Comparison of ENCODE assay signal across 8 cellular contexts in the genomic region with DNA sequence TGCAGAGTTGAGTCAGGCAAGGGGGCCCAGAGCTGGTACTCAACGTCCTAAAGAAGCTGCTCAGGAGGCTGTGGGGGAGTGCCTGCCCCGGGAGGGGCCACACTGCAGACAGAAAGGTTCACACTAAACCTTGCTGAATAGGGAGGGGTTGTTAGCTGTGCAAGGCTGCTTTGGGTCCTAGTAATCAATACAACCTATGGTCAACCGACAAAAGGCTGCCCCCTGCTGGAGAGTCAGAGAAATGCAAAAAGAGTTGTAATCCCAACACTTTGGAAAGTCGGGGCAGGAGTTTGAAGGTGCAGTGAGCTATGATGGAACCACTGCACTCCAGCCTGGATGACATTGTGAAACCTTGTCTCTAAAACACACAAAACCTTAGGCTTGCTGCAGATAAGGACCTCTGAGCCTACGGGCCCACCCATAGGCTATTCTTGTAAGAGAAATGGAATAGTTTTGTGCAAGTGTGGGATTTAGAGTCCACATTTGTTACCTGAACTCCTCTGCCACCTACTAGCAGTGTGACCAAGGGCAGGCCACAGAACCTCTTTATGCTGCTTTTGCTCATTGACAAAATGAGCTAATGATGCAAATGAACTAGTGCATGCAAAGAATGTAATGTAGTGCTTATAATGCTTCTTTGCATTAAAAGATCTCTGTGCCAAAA.
DNase-seq lines count a peak whose midpoint lies in the region; ATAC-seq and TF ChIP-seq lines count a peak whose summit lies in the region.

No MANE protein-coding gene starts in this region.

- H3K4ac ChIP-seq in trophoblast cell (ENCODE audit: low read depth, low read length): no peak overlapping the region

- H3K27me3 ChIP-seq in trophoblast cell (ENCODE audit: insufficient read depth, low read length) (no peaks in the 10 kb centered on the region), uterus (no peaks in the 10 kb centered on the region)

- H3K4me2 ChIP-seq in trophoblast cell (ENCODE audit: low read length): no peak overlapping the region

- peaks cover 0 to 2% of the 10 kb centered on the region in 2 experiments for H3K4me1 ChIP-seq in trophoblast cell (ENCODE audit: control insufficient read depth in 1 of 2, insufficient read depth in 2 of 2, low read length in 2 of 2)
- H3K4me1 ChIP-seq in uterus: no peaks in the 10 kb centered on the region

- H2AK5ac ChIP-seq in trophoblast cell (ENCODE audit: low read length): no peak overlapping the region

- no peak overlapping the region for H2BK12ac ChIP-seq in trophoblast cell (ENCODE audit: low read length)

- no peak overlapping the region for H4K8ac ChIP-seq in trophoblast cell (ENCODE audit: low read depth, low read length)

- no peak overlapping the region for H2AFZ ChIP-seq in trophoblast cell (ENCODE audit: insufficient read depth, low read length, poor library complexity)

- H3K9ac ChIP-seq in trophoblast cell (ENCODE audit: low read length): no peak overlapping the region

- TF ChIP-seq CTCF in AG04449 (IDR thresholded peaks at IDR 0.05; ENCODE audit: insufficient read depth, low read length, missing control alignments) (peak; percentile 61), uterus (IDR thresholded peaks at IDR 0.05) (peak; percentile 68 to 81 (median 70))

- no peak overlapping the region for H2BK120ac ChIP-seq in trophoblast cell (ENCODE audit: insufficient read depth, low read length, poor library complexity)

- no peak overlapping the region for H3K18ac ChIP-seq in trophoblast cell (ENCODE audit: low read length)

- no peaks in the 10 kb centered on the region for H3K79me2 ChIP-seq in trophoblast cell (ENCODE audit: control insufficient read depth, insufficient read depth, low read length, poor library complexity)

- no peak overlapping the region for H3K23ac ChIP-seq in trophoblast cell (ENCODE audit: low read length)

- CTCF ChIA-PET in AG04449 (lab: Yijun Ruan, JAX): interaction anchor here (0.6 to 11.8 kb wide), 79 partner anchors 10 to 884 kb away, joined by 3 to 169 read pairs (median 4); partner anchors contain the start of genes FMNL2 and STAM2

- H3K14ac ChIP-seq in trophoblast cell (ENCODE audit: low read length): no peak overlapping the region

- no peak overlapping the region for H4K91ac ChIP-seq in trophoblast cell (ENCODE audit: low read depth, low read length)

- TF ChIP-seq POLR2A in uterus (IDR thresholded peaks at IDR 0.05): no peak

- no peak overlapping the region for H4K12ac ChIP-seq in trophoblast cell (ENCODE audit: low read depth, low read length)

- H2BK5ac ChIP-seq in trophoblast cell (ENCODE audit: low read depth, low read length, poor library complexity): no peak overlapping the region

- WGBS in trophoblast cell (ENCODE audit: extremely low coverage, insufficient coverage, insufficient read length): no CpG with 5 or more reads among the region's 5 CpGs

- no peaks in the 10 kb centered on the region for H3K79me1 ChIP-seq in trophoblast cell (ENCODE audit: low read length)

- H3K27ac ChIP-seq in trophoblast cell (ENCODE audit: low read depth, low read length): no peak overlapping the region
- no peak overlapping the region for H3K27ac ChIP-seq in uterus

- H3K4me3 ChIP-seq in AG04449 (ENCODE audit: low read depth, low read length) (no peak overlapping the region), trophoblast cell (ENCODE audit: low read depth, low read length) (no peak overlapping the region), uterus (no peak overlapping the region)

- H3K9me3 ChIP-seq in trophoblast cell (ENCODE audit: insufficient read depth, low read depth, low read length) (no peaks in the 10 kb centered on the region), uterus (no peaks in the 10 kb centered on the region)

- DNase-seq in AG04449 (ENCODE audit: low read depth, low spot score) (no peak), HPDE6-E6E7 (ENCODE audit: extremely low spot score) (peak; percentile 28), RPMI7951 (ENCODE audit: low read depth) (peak; percentile 58), glomerular endothelial cell (ENCODE audit: extremely low read depth, low read depth, low spot score) (peak; percentile 39), trophoblast cell (peak; percentile 15 to 74), uterus (peak; percentile 35 to 60)
- peak; percentile 44 for DNase-seq in activated T-helper 9 cell treated with anti-CD3 and anti-CD28 coated beads, Interleukin-2, amount 50 U/mL, for 16 hours (ENCODE audit: low read depth)

- intact Hi-C loops in uterus (cut with DNase I; ENCODE audit: low total_unique reads): loop anchor here (5.0 to 10.0 kb wide), 2 partner anchors 301 to 453 kb away; partner anchors contain the start of gene FMNL2

- POLR2A ChIA-PET in AG04449 (lab: Yijun Ruan, JAX): interaction anchor here (1.4 kb wide), 1 partner anchor 460 kb away, joined by 6 read pairs; the partner anchor contains the start of gene STAM2

- H3K36me3 ChIP-seq in trophoblast cell (ENCODE audit: control insufficient read depth in 1 of 2, insufficient read depth in 2 of 2, low read length in 2 of 2) (peaks cover 13 to 48% of the 10 kb centered on the region in 2 experiments), uterus (no peaks in the 10 kb centered on the region)

- ATAC-seq in GM18519 (IDR thresholded peaks at IDR 0.05; ENCODE audit: low FRiP score, unreplicated experiment): peak; percentile 52
